29 cellular contexts compared by ENCODE assay signal in genomic region chr12:26760657-26761293, GRCh38.
"Had no signal": no experiment of that assay in that cellular context is flagged by ENCODE, and none has a peak within 500 bp of the region (broad histone marks: within the 10 kb centered on the region; RNA-seq: fewer than 3 reads in every experiment).

No MANE protein-coding gene starts in this region.

- DNase-seq: cortex of kidney; effector memory CD8-positive, alpha-beta T cell; erythroblast; esophagus squamous epithelium; foreskin melanocyte; glutamatergic neuron; heart right ventricle; hippocampal formation; left colon; left ventricle myocardium superior; lower lobe of right lung; naive thymus-derived CD4-positive, alpha-beta T cell; right cardiac atrium; stimulated activated CD4-positive, alpha-beta T cell treated with anti-CD3 and anti-CD28 coated beads, Interleukin-12 subunit alpha, Interleukin-12 subunit beta, amount 100 ng/mL, for 4 hours; stimulated activated CD4-positive, alpha-beta T cell treated with anti-CD3 and anti-CD28 coated beads, Interleukin-1b, Interleukin-23, amount 100 ng/mL, for 48 hours; stimulated activated CD4-positive, alpha-beta T cell treated with anti-CD3 and anti-CD28 coated beads, Interleukin-4, amount 100 ng/mL, for 1 hour; stimulated activated CD8-positive, alpha-beta memory T cell treated with anti-CD3 and anti-CD28 coated beads, Interleukin-4, amount 100 ng/mL, for 48 hours; stimulated activated naive CD4-positive, alpha-beta T cell; stimulated activated naive CD8-positive, alpha-beta T cell treated with anti-CD3 and anti-CD28 coated beads, Interleukin-15, amount 100 ng/mL, for 72 hours had no signal

- H3K36me3 Mint-ChIP-seq: neural progenitor cell had no signal

- ATAC-seq: effector memory CD8-positive, alpha-beta T cell; heart right ventricle; left colon; left ventricle myocardium superior; lower lobe of right lung; naive thymus-derived CD4-positive, alpha-beta T cell; right cardiac atrium; stimulated activated naive CD8-positive, alpha-beta T cell treated with anti-CD3 and anti-CD28 coated beads, Interleukin-15, amount 100 ng/mL, for 72 hours had no signal

- H3K9ac ChIP-seq: neural progenitor cell, parathyroid adenoma had no signal

- H2AFZ ChIP-seq: neural progenitor cell, parathyroid adenoma had no signal

- H3K27ac Mint-ChIP-seq: effector memory CD8-positive, alpha-beta T cell; memory B cell; naive thymus-derived CD4-positive, alpha-beta T cell; nephron; neural progenitor cell; progenitor cell of endocrine pancreas; stimulated activated naive CD8-positive, alpha-beta T cell treated with anti-CD3 and anti-CD28 coated beads, Interleukin-15, amount 100 ng/mL, for 72 hours; type B pancreatic cell had no signal

- H3K27me3 ChIP-seq: esophagus squamous epithelium, heart right ventricle, neural progenitor cell, suprapubic skin had no signal

- H3K4me3 ChIP-seq: esophagus squamous epithelium, heart right ventricle, lower lobe of right lung, neural progenitor cell, smooth muscle cell, suprapubic skin had no signal

- FAIRE-seq: endometrium, islet of Langerhans had no signal

- H3K27ac ChIP-seq: esophagus squamous epithelium, heart right ventricle, lower lobe of right lung, neural progenitor cell, parathyroid adenoma, suprapubic skin had no signal

- H3K36me3 ChIP-seq: esophagus squamous epithelium, lower lobe of right lung, suprapubic skin had no signal

- H3K4me1 ChIP-seq: esophagus squamous epithelium, lower lobe of right lung, neural progenitor cell, parathyroid adenoma, suprapubic skin had no signal

- H3K4me3 Mint-ChIP-seq: effector memory CD8-positive, alpha-beta T cell; memory B cell; naive thymus-derived CD4-positive, alpha-beta T cell; nephron; neural progenitor cell; stimulated activated naive CD8-positive, alpha-beta T cell treated with anti-CD3 and anti-CD28 coated beads, Interleukin-15, amount 100 ng/mL, for 72 hours; type B pancreatic cell had no signal

- H3K4me2 ChIP-seq: neural progenitor cell, smooth muscle cell had no signal

- H3K27me3 Mint-ChIP-seq: effector memory CD8-positive, alpha-beta T cell; memory B cell; naive thymus-derived CD4-positive, alpha-beta T cell; progenitor cell of endocrine pancreas; stimulated activated naive CD8-positive, alpha-beta T cell treated with anti-CD3 and anti-CD28 coated beads, Interleukin-15, amount 100 ng/mL, for 72 hours; type B pancreatic cell had no signal

- H3K4me1 Mint-ChIP-seq: nephron; neural progenitor cell; stimulated activated naive CD8-positive, alpha-beta T cell treated with anti-CD3 and anti-CD28 coated beads, Interleukin-15, amount 100 ng/mL, for 72 hours had no signal
